ENCODE assay signal across 10 cellular contexts in genomic region chr5:168694289-168694688, GRCh38.
"Had no signal": no experiment of that assay in that cellular context is flagged by ENCODE, and none has a peak within 500 bp of the region (broad histone marks: within the 10 kb centered on the region; RNA-seq: fewer than 3 reads in every experiment).

No MANE protein-coding gene starts in this region.

- H3K27ac Mint-ChIP-seq: GM23338, H9, HFFc6, IgD-negative memory B cell had no signal

- H3K27ac ChIP-seq: HL-60 had no signal

- H3K4me2 ChIP-seq: GM23338 had no signal

- ATAC-seq: GM23338 had no signal

- DNase-seq: H9, HCEC 1CT, HFFc6, KG1 had no signal

- H3K4me3 ChIP-seq: GM23338 had no signal

- FAIRE-seq: H1, H54, HepG2 had no signal

- H2AFZ ChIP-seq: GM23338 had no signal

- H3K4me1 Mint-ChIP-seq: GM23338, IgD-negative memory B cell had no signal

- H3K4me3 Mint-ChIP-seq: GM23338, H9, HFFc6, IgD-negative memory B cell had no signal

- H3K9me3 Mint-ChIP-seq: GM23338, H9, HFFc6, IgD-negative memory B cell had no signal
